In the genomic region with DNA sequence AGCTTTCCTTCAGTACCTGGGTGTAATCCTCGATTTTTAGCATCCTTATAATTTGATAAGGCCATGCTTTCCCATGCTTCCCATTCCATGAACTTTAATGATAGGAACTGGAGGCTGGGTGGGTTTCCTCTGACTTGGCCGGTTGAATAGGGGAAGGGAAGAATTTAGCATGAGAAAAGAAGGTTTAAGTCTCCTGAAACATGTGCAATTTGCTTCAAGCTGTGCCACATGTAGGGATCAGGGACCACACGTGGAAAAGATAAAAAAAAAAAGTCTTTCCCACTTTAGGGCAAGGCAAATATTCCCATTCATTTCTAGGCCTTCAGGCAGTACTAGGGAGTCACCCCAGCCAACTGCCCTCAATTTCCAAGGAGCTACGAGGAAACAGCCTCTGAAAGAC, we compare ENCODE assay signal across 25 cellular contexts.
"Had no signal": no experiment of that assay in that cellular context is flagged by ENCODE, and none has a peak within 500 bp of the region (broad histone marks: within the 10 kb centered on the region; RNA-seq: fewer than 3 reads in every experiment).

No MANE protein-coding gene starts in this region.

- H3K36me3 ChIP-seq: left lung, ovary, spleen, tibial artery had no signal

- H3K9me3 ChIP-seq: ovary, psoas muscle, testis had no signal

- FAIRE-seq: frontal cortex, islet of Langerhans had no signal

- H3K36me3 Mint-ChIP-seq: mesothelial cell of epicardium; stimulated activated memory B cell treated with anti-CD40 and anti-IgM and Interleukin-4, amounts not matched to agents 10 μg/mL and 1 μg/mL and 100 μg/mL, for 72 hours; type B pancreatic cell had no signal

- H3K27me3 ChIP-seq: left lung, ovary, spleen, testis, tibial artery had no signal

- H3K4me3 Mint-ChIP-seq: mesothelial cell of epicardium; naive thymus-derived CD8-positive, alpha-beta T cell; nephron progenitor cell; stimulated activated memory B cell treated with anti-CD40 and anti-IgM and Interleukin-4, amounts not matched to agents 10 μg/mL and 1 μg/mL and 100 μg/mL, for 72 hours; type B pancreatic cell had no signal

- H3K4me1 Mint-ChIP-seq: naive thymus-derived CD8-positive, alpha-beta T cell; stimulated activated memory B cell treated with anti-CD40 and anti-IgM and Interleukin-4, amounts not matched to agents 10 μg/mL and 1 μg/mL and 100 μg/mL, for 72 hours had no signal

- H3K27ac ChIP-seq: left lung, ovary, psoas muscle, skin epidermis, testis, tibial artery had no signal

- H3K27ac Mint-ChIP-seq: mesothelial cell of epicardium; naive thymus-derived CD8-positive, alpha-beta T cell; nephron progenitor cell; stimulated activated memory B cell treated with anti-CD40 and anti-IgM and Interleukin-4, amounts not matched to agents 10 μg/mL and 1 μg/mL and 100 μg/mL, for 72 hours; type B pancreatic cell had no signal

- H3K4me1 ChIP-seq: left lung, psoas muscle, spleen, testis, tibial artery had no signal

- H3K4me3 ChIP-seq: left lung, ovary, psoas muscle, skin epidermis, spleen, testis, tibial artery had no signal

- DNase-seq: cortex of kidney; effector CD4-positive, alpha-beta T cell; hypothalamus; left cardiac atrium; left lung; mesenchymal stem cell; naive thymus-derived CD8-positive, alpha-beta T cell; nephron progenitor cell; occipital lobe; ovary; posterior cingulate gyrus; psoas muscle; right cardiac atrium; spleen; stimulated activated CD4-positive, alpha-beta T cell treated with anti-CD3 and anti-CD28 coated beads, Interleukin-4, amount 100 ng/mL, for 4 hours; stimulated activated naive CD8-positive, alpha-beta T cell treated with anti-CD3 and anti-CD28 coated beads, Interleukin-15, Interleukin-2, amounts not matched to agents 100 U/mL and 50 U/mL, for 24 hours; substantia nigra; testis; tibial artery had no signal

- H3K27me3 Mint-ChIP-seq: naive thymus-derived CD8-positive, alpha-beta T cell; stimulated activated memory B cell treated with anti-CD40 and anti-IgM and Interleukin-4, amounts not matched to agents 10 μg/mL and 1 μg/mL and 100 μg/mL, for 72 hours; type B pancreatic cell had no signal
